28 cellular contexts compared by ENCODE assay signal in genomic region chr18:9763876-9764605, GRCh38. TPM values are rescaled to one million over a fixed set of nuclear protein-coding genes. Genes with fewer than 3 reads are reported as not detected.
DNase-seq lines count a peak whose midpoint lies in the region; ATAC-seq and TF ChIP-seq lines count a peak whose summit lies in the region.
"Had no signal": no experiment of that assay in that cellular context is flagged by ENCODE, and none has a peak within 500 bp of the region (broad histone marks: within the 10 kb centered on the region; RNA-seq: fewer than 3 reads in every experiment).

No MANE protein-coding gene starts in this region.

- H3K4me3 Mint-ChIP-seq in endodermal cell, result no peak overlapping the region
- H3K4me3 Mint-ChIP-seq in CD14-positive monocyte, result no peak overlapping the region
- H3K4me3 Mint-ChIP-seq: activated naive CD4-positive, alpha-beta T cell treated with anti-CD3 and anti-CD28 coated beads, Interleukin-2, amount 50 U/mL, for 24 hours; effector memory CD8-positive, alpha-beta T cell; naive thymus-derived CD4-positive, alpha-beta T cell; stimulated activated effector memory CD8-positive, alpha-beta T cell treated with anti-CD3 and anti-CD28 coated beads, Interleukin-12 subunit alpha, Interleukin-12 subunit beta, amount 100 ng/mL, for 72 hours had no signal

- peaks cover 10% of the 10 kb centered on the region for H3K4me1 Mint-ChIP-seq in endodermal cell
- H3K4me1 Mint-ChIP-seq in CD14-positive monocyte, result peaks cover 91% of the 10 kb centered on the region
- H3K4me1 Mint-ChIP-seq: activated naive CD4-positive, alpha-beta T cell treated with anti-CD3 and anti-CD28 coated beads, Interleukin-2, amount 50 U/mL, for 24 hours; naive thymus-derived CD4-positive, alpha-beta T cell had no signal

- no peak overlapping the region for H3K27ac Mint-ChIP-seq in endodermal cell
- peak overlapping the region in 3 of 7 donors; percentile 37 to 75 (median 47) for H3K27ac Mint-ChIP-seq in CD14-positive monocyte
- H3K27ac Mint-ChIP-seq: activated naive CD4-positive, alpha-beta T cell treated with anti-CD3 and anti-CD28 coated beads, Interleukin-2, amount 50 U/mL, for 24 hours; effector memory CD8-positive, alpha-beta T cell; naive thymus-derived CD4-positive, alpha-beta T cell; stimulated activated effector memory CD8-positive, alpha-beta T cell treated with anti-CD3 and anti-CD28 coated beads, Interleukin-12 subunit alpha, Interleukin-12 subunit beta, amount 100 ng/mL, for 72 hours had no signal

- TF ChIP-seq CTCF in endodermal cell (conservative IDR thresholded peaks at IDR 0.05) (no peak), neutrophil (IDR thresholded peaks at IDR 0.05) (no peak), CD14-positive monocyte (IDR thresholded peaks at IDR 0.05) (no peak)

- no peak for ATAC-seq in HG03280 (IDR thresholded peaks at IDR 0.05; ENCODE audit: unreplicated experiment)
- ATAC-seq: effector memory CD8-positive, alpha-beta T cell; HCT116; naive thymus-derived CD4-positive, alpha-beta T cell; stimulated activated effector memory CD8-positive, alpha-beta T cell treated with anti-CD3 and anti-CD28 coated beads, Interleukin-12 subunit alpha, Interleukin-12 subunit beta, amount 100 ng/mL, for 72 hours had no signal

- H3K27me3 ChIP-seq in endodermal cell (ENCODE audit: control insufficient read depth, insufficient read depth, low read length, poor library complexity, severe bottlenecking) (no peaks in the 10 kb centered on the region), neutrophil (no peaks in the 10 kb centered on the region)
- H3K27me3 ChIP-seq: BLaER1 treated with 17β-estradiol and CSF1 and Interleukin-3, amounts not matched to agents 10 nM and 100 nM; cardiac muscle cell; colonic mucosa; Peyer's patch; transverse colon had no signal

- peaks cover 11% of the 10 kb centered on the region for H3K9me3 Mint-ChIP-seq in endodermal cell
- peaks cover 0 to 3% (median 0%) of the 10 kb centered on the region in 7 donors for H3K9me3 Mint-ChIP-seq in CD14-positive monocyte
- H3K9me3 Mint-ChIP-seq: activated naive CD4-positive, alpha-beta T cell treated with anti-CD3 and anti-CD28 coated beads, Interleukin-2, amount 50 U/mL, for 24 hours; effector memory CD8-positive, alpha-beta T cell; stimulated activated effector memory CD8-positive, alpha-beta T cell treated with anti-CD3 and anti-CD28 coated beads, Interleukin-12 subunit alpha, Interleukin-12 subunit beta, amount 100 ng/mL, for 72 hours had no signal

- no peaks in the 10 kb centered on the region for H3K27me3 Mint-ChIP-seq in endodermal cell (ENCODE audit: insufficient read depth)
- peaks cover 0 to 2% (median 0%) of the 10 kb centered on the region in 3 donors for H3K27me3 Mint-ChIP-seq in CD14-positive monocyte (ENCODE audit: low read depth in 3 of 3)

- intact Hi-C loops in CD14-positive monocyte (cut with micrococcal nuclease), result no loop called here

- H3K4me3 ChIP-seq in endodermal cell (ENCODE audit: low read length), result no peak overlapping the region
- H3K4me3 ChIP-seq in neutrophil (ENCODE audit: low read depth in 1 of 2, low read length in 1 of 2), result no peak overlapping the region
- H3K4me3 ChIP-seq: BLaER1 treated with 17β-estradiol and CSF1 and Interleukin-3, amounts not matched to agents 10 nM and 100 nM; cardiac muscle cell; colonic mucosa; Peyer's patch; transverse colon had no signal

- H3K36me3 Mint-ChIP-seq in endodermal cell (ENCODE audit: low read depth) (no peaks in the 10 kb centered on the region), CD14-positive monocyte (peaks cover 27 to 38% of the 10 kb centered on the region in 2 donors)
- H3K36me3 Mint-ChIP-seq: activated naive CD4-positive, alpha-beta T cell treated with anti-CD3 and anti-CD28 coated beads, Interleukin-2, amount 50 U/mL, for 24 hours; naive thymus-derived CD4-positive, alpha-beta T cell; stimulated activated effector memory CD8-positive, alpha-beta T cell treated with anti-CD3 and anti-CD28 coated beads, Interleukin-12 subunit alpha, Interleukin-12 subunit beta, amount 100 ng/mL, for 72 hours had no signal

- WGBS in endodermal cell (ENCODE audit: insufficient coverage in 1 of 2, insufficient read length in 1 of 2), 2 experiments, result 94 to 97% methylated on average over 9 of the region's 9 CpGs

- no peaks in the 10 kb centered on the region for H3K9me3 ChIP-seq in endodermal cell (ENCODE audit: control insufficient read depth, low read length)
- no peaks in the 10 kb centered on the region for H3K9me3 ChIP-seq in neutrophil
- H3K9me3 ChIP-seq: colonic mucosa, Peyer's patch, transverse colon had no signal

- H3K36me3 ChIP-seq in endodermal cell (ENCODE audit: control insufficient read depth, insufficient read depth, low read length) (no peaks in the 10 kb centered on the region), neutrophil (peaks cover 6% of the 10 kb centered on the region)
- H3K36me3 ChIP-seq: cardiac muscle cell, colonic mucosa, Peyer's patch, transverse colon, WERI-Rb-1 had no signal

- H3K9ac ChIP-seq in endodermal cell (ENCODE audit: extremely low read depth, low read length, poor library complexity, severe bottlenecking), result no peak overlapping the region

- H3K4me1 ChIP-seq in endodermal cell (ENCODE audit: control insufficient read depth, insufficient read depth, low read length) (peaks cover 3% of the 10 kb centered on the region), neutrophil (ENCODE audit: control insufficient read depth in 1 of 2, insufficient read depth in 1 of 2, low read depth in 1 of 2, low read length in 1 of 2) (peaks cover 51 to 66% of the 10 kb centered on the region in 2 experiments)
- H3K4me1 ChIP-seq: colonic mucosa, Peyer's patch, transverse colon had no signal

- H3K27ac ChIP-seq in endodermal cell (ENCODE audit: low read depth, low read length) (no peak overlapping the region), neutrophil (peak overlapping the region; percentile 72)
- H3K27ac ChIP-seq: cardiac muscle cell, colonic mucosa, Peyer's patch, transverse colon, WERI-Rb-1 had no signal

- peak; percentile 6 for DNase-seq in NCI-H1694 (lab: John Stamatoyannopoulos, UW)
- peak; percentile 58 for DNase-seq in NCI-H2227 treated with DMSO at 0.1 percent for 48 hours (lab: John Stamatoyannopoulos, UW)
- peak; percentile 8 for DNase-seq in endodermal cell
- no peak for DNase-seq in AG08396 (ENCODE audit: low spot score)
- DNase-seq in CD14-positive monocyte (ENCODE audit: low spot score), result no peak
- DNase-seq: activated CD4-positive, alpha-beta T cell treated with anti-CD3 and anti-CD28 coated beads for 4 hours; activated CD8-positive, alpha-beta memory T cell treated with anti-CD3 and anti-CD28 coated beads for 24 hours; activated T-cell treated with anti-CD3 and anti-CD28 coated beads for 4 hours; amygdala; colonic mucosa; effector memory CD8-positive, alpha-beta T cell; erythroblast; Kasumi-1; naive thymus-derived CD4-positive, alpha-beta T cell; NCI-H1417; NCI-H526; Peyer's patch; SHP77; T-helper 2 cell; transverse colon; WERI-Rb-1 had no signal

RNA-seq across cellular contexts. Expression of gene RAB31, which starts 55.9 kb away (rescaled TPM):
- total RNA-seq in endodermal cell, result 10 to 100 TPM; 11.7 to 20.3 TPM
- 23.6 TPM for polyA plus RNA-seq in endodermal cell (2013, experiment 1 of 2)
- 25.0 TPM for polyA plus RNA-seq in endodermal cell (2013, experiment 2 of 2)
- 100 to 1,000 TPM; 348 to 367 TPM for polyA plus RNA-seq in CD14-positive monocyte

Comparison
In these comparisons a context has a peak if more than half of its experiments do, and no peak if none do; other contexts are left out.
1. DNase-seq: peak in NCI-H1694 (single experiment), NCI-H2227 treated with DMSO at 0.1 percent for 48 hours (single experiment) and endodermal cell (single experiment); none in AG08396 (single experiment) and CD14-positive monocyte (single experiment).